21 cellular contexts compared by ENCODE assay signal in genomic region chr7:133646493-133647154, GRCh38.
"Had no signal": no experiment of that assay in that cellular context is flagged by ENCODE, and none has a peak within 500 bp of the region (broad histone marks: within the 10 kb centered on the region; RNA-seq: fewer than 3 reads in every experiment).

No MANE protein-coding gene starts in this region.

- H3K27me3 ChIP-seq: heart right ventricle, ovary, spleen, testis, uterus had no signal

- DNase-seq: activated CD4-positive, alpha-beta memory T cell treated with anti-CD3 and anti-CD28 coated beads for 36 hours; activated CD4-positive, alpha-beta T cell treated with anti-CD3 and anti-CD28 coated beads for 36 hours; activated gamma-delta T cell; activated naive CD4-positive, alpha-beta T cell treated with anti-CD3 and anti-CD28 coated beads, Interleukin-2, amount 50 U/mL, for 16 hours; activated naive CD8-positive, alpha-beta T cell treated with anti-CD3 and anti-CD28 coated beads, Interleukin-2, amount 50 U/mL, for 24 hours; dermis blood vessel endothelial cell; effector CD8-positive, alpha-beta T cell; heart right ventricle; kidney; lower lobe of right lung; mucosa of descending colon; ovary; spleen; stimulated activated CD4-positive, alpha-beta T cell treated with anti-CD3 and anti-CD28 coated beads, Interleukin-4, amount 100 ng/mL, for 1 hour; stimulated activated naive CD4-positive, alpha-beta T cell; testis; trophoblast cell; uterus had no signal

- H3K4me3 ChIP-seq: heart right ventricle, lower lobe of right lung, mucosa of descending colon, ovary, prostate gland, spleen, testis, uterus had no signal

- H3K9me3 ChIP-seq: mucosa of descending colon, ovary, prostate gland, testis, uterus had no signal

- ATAC-seq: activated CD4-positive, alpha-beta T cell treated with anti-CD3 and anti-CD28 coated beads for 36 hours; activated naive CD8-positive, alpha-beta T cell treated with anti-CD3 and anti-CD28 coated beads, Interleukin-2, amount 50 U/mL, for 24 hours; heart right ventricle; left lobe of liver; lower lobe of right lung; mucosa of descending colon; WTC11 had no signal

- H3K4me1 ChIP-seq: prostate gland, testis, uterus had no signal

- H3K27ac ChIP-seq: lower lobe of right lung, prostate gland, testis, uterus had no signal

- H3K36me3 ChIP-seq: heart right ventricle, lower lobe of right lung, ovary, prostate gland, spleen, uterus had no signal
